23 cellular contexts compared by ENCODE assay signal in the genomic region with DNA sequence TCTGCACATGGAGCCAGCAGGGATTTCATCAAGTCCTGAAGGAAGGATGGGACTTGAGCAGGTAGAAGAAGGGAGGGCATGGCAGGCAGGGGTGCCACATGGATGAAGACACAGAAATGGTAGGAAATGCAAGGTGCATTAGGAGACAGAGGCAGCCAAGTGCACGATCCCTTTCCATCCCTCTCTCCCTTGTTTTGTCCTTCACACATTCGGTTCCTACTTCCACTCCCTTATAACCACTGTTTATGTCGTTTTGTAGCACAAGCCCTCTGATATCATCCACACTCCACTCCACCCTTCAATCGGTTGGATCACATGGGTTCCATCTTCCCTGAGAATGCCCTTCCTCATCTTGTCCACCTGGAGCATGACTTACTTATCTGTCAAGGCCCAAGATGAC. TPM values are rescaled to one million over a fixed set of nuclear protein-coding genes. Genes with fewer than 3 reads are reported as not detected.
DNase-seq lines count a peak whose midpoint lies in the region; ATAC-seq and TF ChIP-seq lines count a peak whose summit lies in the region.
"Had no signal": no experiment of that assay in that cellular context is flagged by ENCODE, and none has a peak within 500 bp of the region (broad histone marks: within the 10 kb centered on the region; RNA-seq: fewer than 3 reads in every experiment).

No MANE protein-coding gene starts in this region.

- H3K4me1 ChIP-seq in OCI-LY7 (ENCODE audit: insufficient read depth, low read length, poor library complexity, severe bottlenecking), result no peaks in the 10 kb centered on the region
- no peaks in the 10 kb centered on the region for H3K4me1 ChIP-seq in upper lobe of right lung

- no peak overlapping the region for H3K4me3 ChIP-seq in OCI-LY7 (ENCODE audit: low read depth, low read length, poor library complexity, severe bottlenecking)
- H3K4me3 ChIP-seq in coronary artery, result no peak overlapping the region
- H3K4me3 ChIP-seq in upper lobe of right lung, result no peak overlapping the region
- H3K4me3 ChIP-seq: SK-N-MC had no signal

- H3K36me3 ChIP-seq in OCI-LY7 (ENCODE audit: insufficient read depth, low read length), result no peaks in the 10 kb centered on the region
- H3K36me3 ChIP-seq in upper lobe of right lung, result no peaks in the 10 kb centered on the region

- CTCF ChIA-PET in OCI-LY7 (lab: Charles Lee; ENCODE audit: unreplicated experiment), result no interaction called here

- no peak for TF ChIP-seq CTCF in OCI-LY7 (conservative IDR thresholded peaks at IDR 0.05; ENCODE audit: low read length)
- no peak for TF ChIP-seq CTCF in coronary artery (IDR thresholded peaks at IDR 0.05)
- no peak for TF ChIP-seq CTCF in upper lobe of right lung (IDR thresholded peaks at IDR 0.05)

- BruUV-seq in OCI-LY7 (replicated peaks; lab: Mats Ljungman, UMichigan), result no TSS peak

- H3K79me2 ChIP-seq in OCI-LY7 (ENCODE audit: insufficient read depth, low read depth, low read length), result no peaks in the 10 kb centered on the region

- H4K20me1 ChIP-seq in OCI-LY7 (ENCODE audit: insufficient read depth, low read length), result no peaks in the 10 kb centered on the region

- no peak overlapping the region for H3K27ac ChIP-seq in OCI-LY7 (ENCODE audit: low read depth, low read length, poor library complexity, severe bottlenecking)
- no peak overlapping the region for H3K27ac ChIP-seq in coronary artery
- no peak overlapping the region for H3K27ac ChIP-seq in upper lobe of right lung
- H3K27ac ChIP-seq: SK-N-MC had no signal

- peak overlapping the region; percentile 71; the same call in 1 of the 2 replicates for H2AFZ ChIP-seq in OCI-LY7 (ENCODE audit: low read length)

- intact Hi-C loops in OCI-LY7 (cut with micrococcal nuclease; ENCODE audit: unreplicated experiment), result no loop called here
- intact Hi-C loops in posterior vena cava (cut with DNase I), result no loop called here
- intact Hi-C loops in upper lobe of right lung (cut with DNase I), result no loop called here

- POLR2A ChIA-PET in OCI-LY7 (lab: Charles Lee), result no interaction called here

- no peak for DNase-seq in OCI-LY7 (ENCODE audit: low spot score)
- DNase-seq in coronary artery (ENCODE audit: low spot score), result peak; percentile 24
- DNase-seq in posterior vena cava (ENCODE audit: low spot score), result peak; percentile 7
- DNase-seq in upper lobe of right lung, result peak; percentile 12
- DNase-seq in medulla oblongata (ENCODE audit: extremely low spot score), result no peak
- DNase-seq in islet precursor cell, result no peak
- no peak for DNase-seq in Kasumi-1 (lab: John Stamatoyannopoulos, UW)
- DNase-seq: C1 segment of cervical spinal cord; CD4-positive, alpha-beta memory T cell; COR-L47; NCI-H1105 treated with DMSO at 0.1 percent for 48 hours; NCI-H146; NCI-H2107; NK-92 treated with Interleukin-12 subunit alpha and Interleukin-12 subunit beta, amount 100 ng/mL, for 24 hours; SIG-M5 had no signal

- no peak overlapping the region for H3K4me2 ChIP-seq in OCI-LY7 (ENCODE audit: low read length)

- H3K9me3 ChIP-seq in OCI-LY7 (ENCODE audit: low read length) (peaks cover 7% of the 10 kb centered on the region; the same call in 1 of the 2 replicates), upper lobe of right lung (no peaks in the 10 kb centered on the region)

- H3K9me2 ChIP-seq in OCI-LY7 (ENCODE audit: insufficient read depth, low read length), result no peaks in the 10 kb centered on the region

- no peak for ATAC-seq in upper lobe of right lung
- no peak for ATAC-seq in HG02798 (IDR thresholded peaks at IDR 0.05; ENCODE audit: poor library complexity, unreplicated experiment)
- ATAC-seq: HepG2 had no signal

- peaks cover 20% of the 10 kb centered on the region for H3K27me3 ChIP-seq in upper lobe of right lung

RNA-seq across cellular contexts. Expression of a gene that starts 35.2 kb away (rescaled TPM):
- total RNA-seq in OCI-LY7 (2014; rRNA removed; shearing (Covaris generic)), result 18.3 and 22.1 TPM in 2 replicates
- total RNA-seq in OCI-LY7 (2022), result 50.0 and 53.9 TPM in 2 replicates
- 10 to 100 TPM; 12.3 to 18.6 TPM for total RNA-seq in posterior vena cava
- 21.5 TPM for total RNA-seq in upper lobe of right lung

RNA-seq across cellular contexts. Expression of a gene that starts 37.2 kb away (rescaled TPM):
- total RNA-seq in OCI-LY7 (2014; rRNA removed; shearing (Covaris generic)), result not detected in 2 replicates
- not detected in 2 replicates for total RNA-seq in OCI-LY7 (2022)
- not detected for total RNA-seq in posterior vena cava
- total RNA-seq in upper lobe of right lung, result not detected
- total RNA-seq: A673; CD4-positive, alpha-beta memory T cell; H4; HepG2; HT1080; LHCN-M2; MCF 10A had no signal

Comparison
In these comparisons a context has a peak if more than half of its experiments do, and no peak if none do; other contexts are left out.
1. DNase-seq: peak in coronary artery (single experiment), posterior vena cava (single experiment) and upper lobe of right lung (single experiment); none in OCI-LY7 (single experiment), medulla oblongata (single experiment), islet precursor cell (single experiment) and Kasumi-1 (0 of 2).